Comparison of ENCODE assay signal across 7 cellular contexts in the genomic region with DNA sequence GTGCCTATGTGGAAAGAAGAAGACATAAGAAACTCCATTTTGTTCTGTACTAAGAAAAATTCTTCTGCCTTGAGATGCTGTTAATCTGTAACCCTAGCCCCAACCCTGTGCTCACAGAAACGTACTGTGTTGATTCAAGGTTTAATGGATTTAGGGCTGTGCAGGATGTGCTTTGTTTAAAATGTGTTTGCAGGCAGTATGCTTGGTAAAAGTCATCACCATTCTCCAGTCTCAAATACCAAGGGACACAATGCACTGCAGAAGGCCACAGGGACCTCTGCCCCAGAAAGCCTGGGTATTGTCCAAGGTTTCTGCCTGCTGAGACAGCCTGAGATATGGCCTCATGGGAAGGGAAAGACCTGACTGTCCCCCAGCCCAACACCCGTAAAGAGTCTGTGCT. TPM values are rescaled to one million over a fixed set of nuclear protein-coding genes. Genes with fewer than 3 reads are reported as not detected.
DNase-seq lines count a peak whose midpoint lies in the region; ATAC-seq, FAIRE-seq and TF ChIP-seq lines count a peak whose summit lies in the region.
"Not testable (repeated sequence)": the region's sequence is repeated elsewhere in the genome, so short reads cannot be mapped to it uniquely, and the experiment has no call there.
"Had no signal": no experiment of that assay in that cellular context is flagged by ENCODE, and none has a peak within 500 bp of the region (broad histone marks: within the 10 kb centered on the region; RNA-seq: fewer than 3 reads in every experiment).

No MANE protein-coding gene starts in this region.

- not testable (repeated sequence) for H3K4me1 Mint-ChIP-seq in endothelial cell (ENCODE audit: unreplicated experiment)

- peak overlapping the region; percentile 33; the same call in 1 of the 2 replicates for H3K4me2 ChIP-seq in HepG2 (ENCODE audit: low read depth, low read length)

- not testable (repeated sequence) for TF ChIP-seq EP300 in HepG2 (IDR thresholded peaks at IDR 0.05; ENCODE audit: low read depth in 2 of 2, low read length in 2 of 2); HepG2 (CRISPR knock-in tag; IDR thresholded peaks at IDR 0.05; ENCODE audit: borderline replicate concordance)

- H3K4me3 ChIP-seq in adipocyte (ENCODE audit: low read length) (peak overlapping the region; percentile 64), mucosa of stomach (ENCODE audit: low read length) (peak overlapping the region; percentile 19)
- not testable (repeated sequence) for H3K4me3 ChIP-seq in HepG2 (replicated peaks in 1 of 3; ENCODE audit: insufficient read depth in 1 of 3, low read depth in 2 of 3, low read length in 3 of 3); prostate gland

- intact Hi-C loops in HepG2 (cut with micrococcal nuclease; ENCODE audit: unreplicated experiment); prostate gland (cut with DNase I): not testable (repeated sequence)

- not testable (repeated sequence) for H4K20me1 ChIP-seq in HepG2 (ENCODE audit: insufficient read depth, low read length)

- WGBS in HepG2 (ENCODE audit: low lambda C conversion rate): 17% methylated on average over 2 of the region's 2 CpGs
- 55% methylated on average over 2 of the region's 2 CpGs for WGBS in prostate gland

- H3K9me3 Mint-ChIP-seq in endothelial cell (ENCODE audit: unreplicated experiment): not testable (repeated sequence)

- H3K27me3 Mint-ChIP-seq in endothelial cell (ENCODE audit: unreplicated experiment): not testable (repeated sequence)

- H3K27me3 ChIP-seq in adipocyte (replicated peaks; ENCODE audit: control insufficient read depth, insufficient read depth, low read length); HepG2 (ENCODE audit: control insufficient read depth in 1 of 2, insufficient read depth in 2 of 2, low read length in 2 of 2); mucosa of stomach (ENCODE audit: control insufficient read depth, insufficient read depth, low read length); prostate gland (replicated peaks; ENCODE audit: insufficient read depth): not testable (repeated sequence)

- not testable (repeated sequence) for BruUV-seq in HepG2 (replicated peaks; lab: Mats Ljungman, UMichigan)

- H3K4me3 Mint-ChIP-seq in endothelial cell (ENCODE audit: unreplicated experiment): peak overlapping the region; percentile 89

- peak overlapping the region; percentile 33 for H3K27ac ChIP-seq in HepG2 (ENCODE audit: extremely low read length, insufficient read depth, low read length)
- H3K27ac ChIP-seq in prostate gland: peak overlapping the region; percentile 38 to 82

- not testable (repeated sequence) for TF ChIP-seq RAD21 in HepG2 (CRISPR knock-in tag; IDR thresholded peaks at IDR 0.05)

- H3K4me1 ChIP-seq in adipocyte (ENCODE audit: control insufficient read depth, insufficient read depth, low read length); mucosa of stomach (ENCODE audit: control insufficient read depth, insufficient read depth, low read length); prostate gland (replicated peaks): not testable (repeated sequence)
- H3K4me1 ChIP-seq in HepG2 (ENCODE audit: insufficient read depth, low read length): peaks cover 28% of the 10 kb centered on the region

- TF ChIP-seq POLR2A in HepG2 (IDR thresholded peaks at IDR 0.05; ENCODE audit: insufficient read depth in 1 of 2, low read depth in 2 of 2, low read length in 2 of 2); prostate gland (IDR thresholded peaks at IDR 0.05): not testable (repeated sequence)

- TF ChIP-seq CTCF in endothelial cell (IDR thresholded peaks at IDR 0.05; ENCODE audit: unreplicated experiment); HepG2 (CRISPR knock-in tag; IDR thresholded peaks at IDR 0.05); prostate gland (IDR thresholded peaks at IDR 0.05): not testable (repeated sequence)

- peak; percentile 51 for FAIRE-seq in HepG2 (lab: Jason Lieb, UNC)

- ATAC-seq in HepG2: peak; percentile 27; the same call in 1 of the 3 replicates

- H3K36me3 ChIP-seq in adipocyte (ENCODE audit: control insufficient read depth, insufficient read depth, low read length, severe bottlenecking): peaks cover 85% of the 10 kb centered on the region
- peaks cover 11 to 19% of the 10 kb centered on the region in 2 experiments; a peak in 4 of 5 replicates for H3K36me3 ChIP-seq in HepG2 (replicated peaks in 1 of 2; ENCODE audit: control insufficient read depth in 1 of 2, insufficient read depth in 2 of 2, low read length in 2 of 2)
- not testable (repeated sequence) for H3K36me3 ChIP-seq in mucosa of stomach (ENCODE audit: control insufficient read depth, insufficient read depth, low read length); prostate gland

- DNase-seq in DMS53 (lab: John Stamatoyannopoulos, UW): peak; percentile 29
- DNase-seq in adipocyte (ENCODE audit: low read depth); endothelial cell (ENCODE audit: low spot score); prostate gland (ENCODE audit: low spot score): not testable (repeated sequence)
- peak; percentile 48 for DNase-seq in HepG2 (ENCODE audit: low spot score)

- H3K79me2 ChIP-seq in HepG2 (ENCODE audit: insufficient read depth, low read length): not testable (repeated sequence)

- CTCF ChIA-PET in HepG2 (lab: Yijun Ruan, JAX; ENCODE audit: low intra/inter-chr PET ratio, low total read pairs): not testable (repeated sequence)

- not testable (repeated sequence) for H2AFZ ChIP-seq in HepG2 (ENCODE audit: low read length)

- H3K9me3 ChIP-seq in adipocyte (ENCODE audit: control insufficient read depth, low read length): peaks cover 35% of the 10 kb centered on the region
- not testable (repeated sequence) for H3K9me3 ChIP-seq in HepG2 (ENCODE audit: low read length); prostate gland
- peaks cover 19% of the 10 kb centered on the region for H3K9me3 ChIP-seq in mucosa of stomach (ENCODE audit: control insufficient read depth, low read length)

- POLR2A ChIA-PET in HepG2 (lab: Yijun Ruan, JAX): not testable (repeated sequence)

- not testable (repeated sequence) for H3K27ac Mint-ChIP-seq in endothelial cell (ENCODE audit: unreplicated experiment)

- H3K9ac ChIP-seq in adipocyte (ENCODE audit: low read length); HepG2 (ENCODE audit: insufficient read depth, low read depth, low read length); mucosa of stomach (ENCODE audit: low read length): not testable (repeated sequence)

- H3K36me3 Mint-ChIP-seq in endothelial cell (ENCODE audit: low read depth, unreplicated experiment): peaks cover 80% of the 10 kb centered on the region

- in situ Hi-C loops in HepG2 (cut with HindIII; ENCODE audit: extremely low pct_ligation_motif_present, low pct_unique_long_range_greater_than_20kb): not testable (repeated sequence)

RNA-seq across cellular contexts. Expression of a gene that starts 12.0 kb away (rescaled TPM):
- total RNA-seq in endothelial cell (ENCODE audit: unreplicated experiment) (21.9 TPM), HepG2 (2016; rRNA removed; fragmentation: Illumina TruSeq; extraction: Trizol) (16.2 and 20.8 TPM in 2 replicates), prostate gland (10 to 100 TPM; 48.3 to 51.7 TPM)
- total RNA-seq in HepG2 (2016; cell fraction: cytosol; rRNA removed; fragmentation: Illumina TruSeq; extraction: Trizol; ENCODE audit: low read depth): 4.3 and 5.4 TPM in 2 replicates
- 15.5 and 20.2 TPM in 2 replicates for total RNA-seq in HepG2 (2016; cell fraction: insoluble cytoplasmic fraction; rRNA removed; fragmentation: Illumina TruSeq; extraction: Trizol)
- 8.0 and 9.4 TPM in 2 replicates for total RNA-seq in HepG2 (2016; cell fraction: membrane; rRNA removed; fragmentation: Illumina TruSeq; extraction: Trizol)
- 12.3 and 15.9 TPM in 2 replicates for total RNA-seq in HepG2 (2016; cell fraction: nucleus; rRNA removed; fragmentation: Illumina TruSeq; extraction: Trizol)
- 11.6 and 12.0 TPM in 2 replicates for polyA plus RNA-seq in HepG2 (2011; rRNA removed)
- polyA plus RNA-seq in HepG2 (2011; cell fraction: cytosol; rRNA removed): 7.6 and 10.7 TPM in 2 replicates
- 11.5 and 13.2 TPM in 2 replicates for polyA plus RNA-seq in HepG2 (2011; cell fraction: nucleus; rRNA removed)
- polyA plus RNA-seq in HepG2 (2012): 11.2 and 15.1 TPM in 2 replicates
- 3.3 and 3.7 TPM in 2 replicates for polyA plus RNA-seq in HepG2 (2016; cell fraction: cytosol; fragmentation: Illumina TruSeq; extraction: Trizol; ENCODE audit: low read depth)
- polyA plus RNA-seq in HepG2 (2016; cell fraction: insoluble cytoplasmic fraction; fragmentation: Illumina TruSeq; extraction: Trizol; ENCODE audit: low read depth): 12.8 and 13.8 TPM in 2 replicates
- polyA plus RNA-seq in HepG2 (2016; cell fraction: membrane; fragmentation: Illumina TruSeq; extraction: Trizol; ENCODE audit: low read depth): 4.2 TPM in 2 replicates
- 29.0 and 29.2 TPM in 2 replicates for polyA plus RNA-seq in HepG2 (2016; cell fraction: nucleus; fragmentation: Illumina TruSeq; extraction: Trizol; ENCODE audit: insufficient read depth, low read depth)
- polyA minus RNA-seq in HepG2 (2011; rRNA and poly(A)+ RNA removed; ENCODE audit: low replicate concordance): 2.6 and 3.2 TPM in 2 replicates
- 7.1 and 7.8 TPM in 2 replicates for polyA minus RNA-seq in HepG2 (2011; cell fraction: cytosol; rRNA and poly(A)+ RNA removed)
- polyA minus RNA-seq in HepG2 (2011; cell fraction: nucleus; rRNA and poly(A)+ RNA removed): 20.2 and 28.2 TPM in 2 replicates

RNA-seq across cellular contexts. Expression of a gene that starts 23.7 kb away (rescaled TPM):
- 29.9 TPM for total RNA-seq in endothelial cell (ENCODE audit: unreplicated experiment)
- total RNA-seq in HepG2 (2016; rRNA removed; fragmentation: Illumina TruSeq; extraction: Trizol): 8.9 and 14.9 TPM in 2 replicates
- 1.1 and 1.4 TPM in 2 replicates for total RNA-seq in HepG2 (2016; cell fraction: cytosol; rRNA removed; fragmentation: Illumina TruSeq; extraction: Trizol; ENCODE audit: low read depth)
- 8.8 and 14.9 TPM in 2 replicates for total RNA-seq in HepG2 (2016; cell fraction: insoluble cytoplasmic fraction; rRNA removed; fragmentation: Illumina TruSeq; extraction: Trizol)
- total RNA-seq in HepG2 (2016; cell fraction: membrane; rRNA removed; fragmentation: Illumina TruSeq; extraction: Trizol): 3.2 and 4.2 TPM in 2 replicates
- 5.5 and 7.5 TPM in 2 replicates for total RNA-seq in HepG2 (2016; cell fraction: nucleus; rRNA removed; fragmentation: Illumina TruSeq; extraction: Trizol)
- 2.1 TPM in 2 replicates for polyA plus RNA-seq in HepG2 (2011; rRNA removed)
- 1.1 and 1.5 TPM in 2 replicates for polyA plus RNA-seq in HepG2 (2011; cell fraction: cytosol; rRNA removed)
- polyA plus RNA-seq in HepG2 (2011; cell fraction: nucleus; rRNA removed): 1.0 and 1.4 TPM in 2 replicates
- 3.8 and 4.9 TPM in 2 replicates for polyA plus RNA-seq in HepG2 (2012)
- 0.29 and 0.35 TPM in 2 replicates for polyA plus RNA-seq in HepG2 (2016; cell fraction: cytosol; fragmentation: Illumina TruSeq; extraction: Trizol; ENCODE audit: low read depth)
- 5.3 and 5.6 TPM in 2 replicates for polyA plus RNA-seq in HepG2 (2016; cell fraction: insoluble cytoplasmic fraction; fragmentation: Illumina TruSeq; extraction: Trizol; ENCODE audit: low read depth)
- 1.1 and 1.2 TPM in 2 replicates for polyA plus RNA-seq in HepG2 (2016; cell fraction: membrane; fragmentation: Illumina TruSeq; extraction: Trizol; ENCODE audit: low read depth)
- 4.8 and 5.5 TPM in 2 replicates for polyA plus RNA-seq in HepG2 (2016; cell fraction: nucleus; fragmentation: Illumina TruSeq; extraction: Trizol; ENCODE audit: insufficient read depth, low read depth)
- polyA minus RNA-seq in HepG2 (2011; rRNA and poly(A)+ RNA removed; ENCODE audit: low replicate concordance): 0.65 and 1.8 TPM in 2 replicates
- polyA minus RNA-seq in HepG2 (2011; cell fraction: cytosol; rRNA and poly(A)+ RNA removed): 4.2 and 5.5 TPM in 2 replicates
- 8.0 and 8.1 TPM in 2 replicates for polyA minus RNA-seq in HepG2 (2011; cell fraction: nucleus; rRNA and poly(A)+ RNA removed)
- total RNA-seq in prostate gland: 1 to 10 TPM; 6.8 to 9.1 TPM
- total RNA-seq: Calu3 had no signal

RNA-seq across cellular contexts. Expression of a gene that starts 48.9 kb away (rescaled TPM):
- total RNA-seq in endothelial cell (ENCODE audit: unreplicated experiment): 17.8 TPM
- total RNA-seq in HepG2 (2016; rRNA removed; fragmentation: Illumina TruSeq; extraction: Trizol): 14.5 and 21.9 TPM in 2 replicates
- total RNA-seq in HepG2 (2016; cell fraction: cytosol; rRNA removed; fragmentation: Illumina TruSeq; extraction: Trizol; ENCODE audit: low read depth): 1.3 and 1.5 TPM in 2 replicates
- total RNA-seq in HepG2 (2016; cell fraction: insoluble cytoplasmic fraction; rRNA removed; fragmentation: Illumina TruSeq; extraction: Trizol): 13.9 and 17.8 TPM in 2 replicates
- total RNA-seq in HepG2 (2016; cell fraction: membrane; rRNA removed; fragmentation: Illumina TruSeq; extraction: Trizol): 5.3 and 6.0 TPM in 2 replicates
- total RNA-seq in HepG2 (2016; cell fraction: nucleus; rRNA removed; fragmentation: Illumina TruSeq; extraction: Trizol): 14.6 and 16.6 TPM in 2 replicates
- 5.0 and 6.1 TPM in 2 replicates for polyA plus RNA-seq in HepG2 (2011; rRNA removed)
- 1.9 and 2.4 TPM in 2 replicates for polyA plus RNA-seq in HepG2 (2011; cell fraction: cytosol; rRNA removed)
- polyA plus RNA-seq in HepG2 (2011; cell fraction: nucleus; rRNA removed): 14.9 and 16.5 TPM in 2 replicates
- 4.5 and 4.9 TPM in 2 replicates for polyA plus RNA-seq in HepG2 (2012)
- 0.31 and 0.52 TPM in 2 replicates for polyA plus RNA-seq in HepG2 (2016; cell fraction: cytosol; fragmentation: Illumina TruSeq; extraction: Trizol; ENCODE audit: low read depth)
- 5.1 and 5.8 TPM in 2 replicates for polyA plus RNA-seq in HepG2 (2016; cell fraction: insoluble cytoplasmic fraction; fragmentation: Illumina TruSeq; extraction: Trizol; ENCODE audit: low read depth)
- 1.0 TPM in 2 replicates for polyA plus RNA-seq in HepG2 (2016; cell fraction: membrane; fragmentation: Illumina TruSeq; extraction: Trizol; ENCODE audit: low read depth)
- 9.1 and 9.4 TPM in 2 replicates for polyA plus RNA-seq in HepG2 (2016; cell fraction: nucleus; fragmentation: Illumina TruSeq; extraction: Trizol; ENCODE audit: insufficient read depth, low read depth)
- polyA minus RNA-seq in HepG2 (2011; rRNA and poly(A)+ RNA removed; ENCODE audit: low replicate concordance): 7.5 and 7.6 TPM in 2 replicates
- polyA minus RNA-seq in HepG2 (2011; cell fraction: cytosol; rRNA and poly(A)+ RNA removed): 4.0 and 4.8 TPM in 2 replicates
- 31.7 and 43.5 TPM in 2 replicates for polyA minus RNA-seq in HepG2 (2011; cell fraction: nucleus; rRNA and poly(A)+ RNA removed)
- 10 to 100 TPM; 12.5 to 23.0 TPM for total RNA-seq in prostate gland
